In genomic region chr4:148441624-148441985, GRCh38 we compare ENCODE assay signal across 8 cellular contexts. TPM values are rescaled to one million over a fixed set of nuclear protein-coding genes. Genes with fewer than 3 reads are reported as not detected.
DNase-seq lines count a peak whose midpoint lies in the region; ATAC-seq and TF ChIP-seq lines count a peak whose summit lies in the region.

No MANE protein-coding gene starts in this region.

- WGBS in heart right ventricle, 2 donors: 0 to 1% methylated on average over 12 of the region's 12 CpGs

- DNase-seq in heart right ventricle: no peak
- no peak for DNase-seq in Right ventricle myocardium inferior (ENCODE audit: missing footprints)
- peak in 1 of 2 donors; percentile 18 for DNase-seq in cardiac fibroblast (ENCODE audit: low read depth in 2 of 2)
- no peak for DNase-seq in mesothelial cell of epicardium (ENCODE audit: low spot score in 2 of 2, unreplicated experiment in 2 of 2)
- DNase-seq in uterus: peak in 1 of 2 donors; percentile 16
- no peak for DNase-seq in NCI-H446 treated with DMSO at 0.1 percent for 48 hours (lab: John Stamatoyannopoulos, UW)
- DNase-seq in NCI-H2227 (lab: John Stamatoyannopoulos, UW; ENCODE audit: unreplicated experiment): no peak

- H3K27ac Mint-ChIP-seq in mesothelial cell of epicardium: no peak overlapping the region

- peaks cover 22% of the 10 kb centered on the region for H3K4me1 Mint-ChIP-seq in mesothelial cell of epicardium

- TF ChIP-seq CTCF in heart right ventricle (IDR thresholded peaks at IDR 0.05) (no peak), cardiac fibroblast (IDR thresholded peaks at IDR 0.05; ENCODE audit: low read depth, low read length) (no peak), mesothelial cell of epicardium (IDR thresholded peaks at IDR 0.05; ENCODE audit: unreplicated experiment) (no peak), uterus (IDR thresholded peaks at IDR 0.05) (no peak)

- ATAC-seq in heart right ventricle (no peak), Right ventricle myocardium inferior (no peak), HG02840 (IDR thresholded peaks at IDR 0.05; ENCODE audit: low FRiP score, unreplicated experiment) (no peak)

- H3K4me1 ChIP-seq in heart right ventricle: peaks cover 0 to 54% (median 38%) of the 10 kb centered on the region in 9 donors
- H3K4me1 ChIP-seq in uterus: no peaks in the 10 kb centered on the region

- H3K27me3 ChIP-seq in heart right ventricle (peaks cover 0 to 69% (median 0%) of the 10 kb centered on the region in 7 donors), uterus (no peaks in the 10 kb centered on the region)

- intact Hi-C loops in heart right ventricle (cut with DNase I): loop anchor here in 7 of 10 donors (5.0 to 10.0 kb wide), 9 partner anchors 64 to 583 kb away; no protein-coding TSS in a partner anchor
- intact Hi-C loops in Right ventricle myocardium inferior (cut with DNase I): loop anchor here (5.0 to 10.0 kb wide), 5 partner anchors 64 to 517 kb away; no protein-coding TSS in a partner anchor
- intact Hi-C loops in uterus (cut with DNase I; ENCODE audit: low total_unique reads): no loop called here

- H3K9me3 ChIP-seq in heart right ventricle (no peaks in the 10 kb centered on the region), uterus (no peaks in the 10 kb centered on the region)

- H3K4me3 ChIP-seq in heart right ventricle: peak overlapping the region; percentile 62 to 97 (median 89)
- H3K4me3 ChIP-seq in cardiac fibroblast (replicated peaks in 1 of 2; ENCODE audit: low read depth in 2 of 2, low read length in 2 of 2): peak overlapping the region; percentile 81 to 83
- H3K4me3 ChIP-seq in uterus: peak overlapping the region; percentile 92 to 93

- no peaks in the 10 kb centered on the region for H3K36me3 Mint-ChIP-seq in mesothelial cell of epicardium

- H3K36me3 ChIP-seq in heart right ventricle (no peaks in the 10 kb centered on the region), uterus (no peaks in the 10 kb centered on the region)

- H3K27ac ChIP-seq in heart right ventricle (peak overlapping the region in 9 of 10 donors; percentile 84 to 98 (median 93)), uterus (peak overlapping the region; percentile 92 to 96)

- H3K4me3 Mint-ChIP-seq in mesothelial cell of epicardium: peak overlapping the region; percentile 97

- no peaks in the 10 kb centered on the region for H3K9me3 Mint-ChIP-seq in mesothelial cell of epicardium

- TF ChIP-seq POLR2A in uterus (IDR thresholded peaks at IDR 0.05): no peak

- H3K27me3 Mint-ChIP-seq in mesothelial cell of epicardium (ENCODE audit: low read depth): peaks cover 78% of the 10 kb centered on the region

RNA-seq across cellular contexts. Expression of gene NR3C2, which starts 0.6 kb away (rescaled TPM):
- total RNA-seq in heart right ventricle (10 to 100 TPM; 15.4 to 28.6 (median 23.7) TPM), Right ventricle myocardium inferior (23.6 TPM), mesothelial cell of epicardium (4.0 to 5.3 TPM (median 5.2 TPM) in 3 replicates), uterus (10 to 100 TPM in 3 of 4 donors, 1 to 10 TPM in 1; 10.0 to 46.7 (median 12.5) TPM)
- 1 to 10 TPM; 2.2 to 4.2 TPM for polyA plus RNA-seq in heart right ventricle
